Comparison of ENCODE assay signal across 1 cellular context in genomic region chr19:17993076-17993813, GRCh38.
TF ChIP-seq lines count a peak whose summit lies in the region.

No MANE protein-coding gene starts in this region.

TF ChIP-seq in HepG2, 621 proteins besides CTCF, POLR2A, EP300 and RAD21:
- TF ChIP-seq TBX2 (CRISPR knock-in tag; IDR thresholded peaks at IDR 0.05; ENCODE audit: borderline replicate concordance), result no peak
- no peak for TF ChIP-seq KLF11 (CRISPR knock-in tag; IDR thresholded peaks at IDR 0.05)
- TF ChIP-seq HES4 (CRISPR knock-in tag; IDR thresholded peaks at IDR 0.05; ENCODE audit: borderline replicate concordance), result no peak
- TF ChIP-seq ZNF121 (CRISPR knock-in tag; IDR thresholded peaks at IDR 0.05), result peak; percentile 70
- TF ChIP-seq ISX (CRISPR knock-in tag; conservative IDR thresholded peaks at IDR 0.05), result no peak
- TF ChIP-seq ZNF282 (IDR thresholded peaks at IDR 0.05; ENCODE audit: partially characterized antibody), result no peak
